Comparison of ENCODE assay signal across 1 cellular context in genomic region chr9:122356627-122357026, GRCh38.
TF ChIP-seq lines count a peak whose summit lies in the region.

No MANE protein-coding gene starts in this region.

TF ChIP-seq in K562, 482 proteins besides CTCF, POLR2A, EP300 and RAD21:
- no peak for TF ChIP-seq BACH1 (tag; IDR thresholded peaks at IDR 0.05)
- TF ChIP-seq GATA2 (CRISPR knock-in tag; IDR thresholded peaks at IDR 0.05): no peak
- no peak for TF ChIP-seq ZNF224 (CRISPR knock-in tag; IDR thresholded peaks at IDR 0.05)
- TF ChIP-seq KDM1A (IDR thresholded peaks at IDR 0.05): no peak
- TF ChIP-seq, protein P1, sequence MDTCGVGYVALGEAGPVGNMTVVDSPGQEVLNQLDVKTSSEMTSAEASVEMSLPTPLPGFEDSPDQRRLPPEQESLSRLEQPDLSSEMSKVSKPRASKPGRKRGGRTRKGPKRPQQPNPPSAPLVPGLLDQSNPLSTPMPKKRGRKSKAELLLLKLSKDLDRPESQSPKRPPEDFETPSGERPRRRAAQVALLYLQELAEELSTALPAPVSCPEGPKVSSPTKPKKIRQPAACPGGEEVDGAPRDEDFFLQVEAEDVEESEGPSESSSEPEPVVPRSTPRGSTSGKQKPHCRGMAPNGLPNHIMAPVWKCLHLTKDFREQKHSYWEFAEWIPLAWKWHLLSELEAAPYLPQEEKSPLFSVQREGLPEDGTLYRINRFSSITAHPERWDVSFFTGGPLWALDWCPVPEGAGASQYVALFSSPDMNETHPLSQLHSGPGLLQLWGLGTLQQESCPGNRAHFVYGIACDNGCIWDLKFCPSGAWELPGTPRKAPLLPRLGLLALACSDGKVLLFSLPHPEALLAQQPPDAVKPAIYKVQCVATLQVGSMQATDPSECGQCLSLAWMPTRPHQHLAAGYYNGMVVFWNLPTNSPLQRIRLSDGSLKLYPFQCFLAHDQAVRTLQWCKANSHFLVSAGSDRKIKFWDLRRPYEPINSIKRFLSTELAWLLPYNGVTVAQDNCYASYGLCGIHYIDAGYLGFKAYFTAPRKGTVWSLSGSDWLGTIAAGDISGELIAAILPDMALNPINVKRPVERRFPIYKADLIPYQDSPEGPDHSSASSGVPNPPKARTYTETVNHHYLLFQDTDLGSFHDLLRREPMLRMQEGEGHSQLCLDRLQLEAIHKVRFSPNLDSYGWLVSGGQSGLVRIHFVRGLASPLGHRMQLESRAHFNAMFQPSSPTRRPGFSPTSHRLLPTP (IDR thresholded peaks at IDR 0.05; ENCODE audit: borderline replicate concordance, extremely low read depth, insufficient read length): no peak
- TF ChIP-seq NRF1 (conservative IDR thresholded peaks at IDR 0.05 in 1 of 2, IDR thresholded peaks at IDR 0.05 in 1 of 2): no peak
- no peak for TF ChIP-seq MAZ (CRISPR knock-in tag; conservative IDR thresholded peaks at IDR 0.05 in 1 of 2, IDR thresholded peaks at IDR 0.05 in 1 of 2)
- no peak for TF ChIP-seq CEBPG (CRISPR knock-in tag; IDR thresholded peaks at IDR 0.05)
- no peak for TF ChIP-seq CEBPG (tag; conservative IDR thresholded peaks at IDR 0.05 in 1 of 2, IDR thresholded peaks at IDR 0.05 in 1 of 2)
- TF ChIP-seq, protein P2, sequence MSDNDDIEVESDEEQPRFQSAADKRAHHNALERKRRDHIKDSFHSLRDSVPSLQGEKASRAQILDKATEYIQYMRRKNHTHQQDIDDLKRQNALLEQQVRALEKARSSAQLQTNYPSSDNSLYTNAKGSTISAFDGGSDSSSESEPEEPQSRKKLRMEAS (CRISPR knock-in tag; IDR thresholded peaks at IDR 0.05): no peak
- TF ChIP-seq ILF3 (IDR thresholded peaks at IDR 0.05; ENCODE audit: borderline replicate concordance): no peak
- no peak for TF ChIP-seq SIRT6 (IDR thresholded peaks at IDR 0.05; ENCODE audit: low read depth, low read length)
- TF ChIP-seq ZNF551 (CRISPR knock-in tag; IDR thresholded peaks at IDR 0.05): no peak
- no peak for TF ChIP-seq CBX8 (IDR thresholded peaks at IDR 0.05; ENCODE audit: borderline replicate concordance, extremely low read depth, low read depth, low read length, poor library complexity, severe bottlenecking)
